ENCODE assay signal across 22 cellular contexts in the genomic region with DNA sequence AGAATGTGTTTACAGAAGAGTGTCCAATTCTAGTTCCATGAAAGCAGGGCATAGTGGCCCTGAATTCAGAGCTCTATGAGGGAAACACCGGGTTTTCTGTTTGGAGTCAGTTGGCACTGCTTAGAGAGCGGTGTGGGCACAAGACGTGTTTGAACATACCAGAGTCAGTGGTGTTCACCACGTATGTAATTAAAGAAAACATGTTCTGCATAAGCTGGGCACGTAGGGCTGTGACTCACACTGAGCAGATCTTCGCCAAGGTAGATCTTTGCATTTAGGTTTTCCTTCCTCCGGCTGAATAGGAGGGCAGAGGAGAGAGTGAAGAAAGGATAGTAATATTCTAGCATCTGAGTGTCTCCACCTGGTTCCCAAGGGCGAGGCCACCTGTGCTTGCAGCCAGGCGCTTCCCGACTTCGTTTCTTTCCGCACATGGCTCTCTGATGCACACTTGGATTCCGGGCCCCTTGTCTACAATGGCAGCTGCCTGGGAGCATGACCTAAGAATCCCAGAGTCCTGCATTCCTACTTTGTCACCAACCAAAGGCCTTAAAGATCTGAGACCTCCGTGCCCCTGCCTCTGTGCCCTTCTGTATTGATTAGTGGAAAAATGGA.
DNase-seq lines count a peak whose midpoint lies in the region; ATAC-seq and TF ChIP-seq lines count a peak whose summit lies in the region.
"Had no signal": no experiment of that assay in that cellular context is flagged by ENCODE, and none has a peak within 500 bp of the region (broad histone marks: within the 10 kb centered on the region; RNA-seq: fewer than 3 reads in every experiment).

No MANE protein-coding gene starts in this region.

- BruUV-seq in mammary epithelial cell (replicated peaks; lab: Mats Ljungman, UMichigan) = no TSS peak

- peak overlapping the region; percentile 38 for H3K4me2 ChIP-seq in mammary epithelial cell (ENCODE audit: insufficient read depth, low read depth, low read length)
- H3K4me2 ChIP-seq: BLaER1 treated with 17β-estradiol and CSF1 and Interleukin-3, amounts not matched to agents 10 nM and 100 nM had no signal

- H3K4me1 ChIP-seq in mammary epithelial cell (ENCODE audit: insufficient read depth, low read length) (peaks cover 11% of the 10 kb centered on the region), foreskin keratinocyte (peaks cover 5% of the 10 kb centered on the region), spleen (no peaks in the 10 kb centered on the region)
- H3K4me1 ChIP-seq: BLaER1 treated with 17β-estradiol and CSF1 and Interleukin-3, amounts not matched to agents 10 nM and 100 nM had no signal

- in situ Hi-C loops in mammary epithelial cell (cut with MboI; ENCODE audit: low sequenced_read_pairs in 2 of 2) = no loop called here

- dilution Hi-C loops in mammary epithelial cell (cut with HindIII; ENCODE audit: low sequenced_read_pairs) = no loop called here

- peaks cover 17% of the 10 kb centered on the region for H3K9me3 ChIP-seq in mammary epithelial cell (replicated peaks; ENCODE audit: insufficient read depth, low read length)
- peaks cover 0 to 16% (median 0%) of the 10 kb centered on the region in 8 donors for H3K9me3 ChIP-seq in spleen

- TF ChIP-seq POLR2A in spleen (IDR thresholded peaks at IDR 0.05) = no peak

- no peaks in the 10 kb centered on the region for H3K27me3 ChIP-seq in mammary epithelial cell (ENCODE audit: insufficient read depth, low read length)
- peaks cover 8% of the 10 kb centered on the region for H3K27me3 ChIP-seq in foreskin keratinocyte
- H3K27me3 ChIP-seq in spleen (replicated peaks in 1 of 7) = peaks cover 0 to 55% (median 0%) of the 10 kb centered on the region in 7 donors

- ATAC-seq in foreskin keratinocyte (peak; percentile 95), HG03457 (IDR thresholded peaks at IDR 0.05; ENCODE audit: unreplicated experiment) (no peak)
- ATAC-seq: HCT116 had no signal

- no peaks in the 10 kb centered on the region for H4K20me1 ChIP-seq in mammary epithelial cell (ENCODE audit: insufficient read depth, low read length)
- H4K20me1 ChIP-seq: BLaER1 treated with 17β-estradiol and CSF1 and Interleukin-3, amounts not matched to agents 10 nM and 100 nM had no signal

- H3K27ac ChIP-seq in mammary epithelial cell (ENCODE audit: insufficient read depth, low read depth, low read length) = no peak overlapping the region
- no peak overlapping the region for H3K27ac ChIP-seq in foreskin keratinocyte
- no peak overlapping the region for H3K27ac ChIP-seq in spleen
- H3K27ac ChIP-seq: BLaER1 treated with 17β-estradiol and CSF1 and Interleukin-3, amounts not matched to agents 10 nM and 100 nM had no signal

- peak overlapping the region; percentile 39 for H2AFZ ChIP-seq in mammary epithelial cell (ENCODE audit: low read depth, low read length)

- DNase-seq in activated CD8-positive, alpha-beta memory T cell treated with anti-CD3 and anti-CD28 coated beads for 24 hours = peak; percentile 28
- DNase-seq in activated CD8-positive, alpha-beta memory T cell treated with anti-CD3 and anti-CD28 coated beads, Interleukin-2, amount 50 U/mL, for 4 hours = no peak
- DNase-seq in mammary epithelial cell (peak; percentile 79), foreskin keratinocyte (peak; percentile 66 to 81), spleen (peak; percentile 37), COLO668 (lab: John Stamatoyannopoulos, UW; ENCODE audit: unreplicated experiment) (no peak), EL (no peak)
- DNase-seq: 8988T; CD4-positive, alpha-beta memory T cell; DMS153; GDM1; Karpas-422; NCI-H1417; NCI-H1694 treated with DMSO at 0.1 percent for 48 hours; NCI-H2081 treated with DMSO at 0.1 percent for 48 hours; NCI-H446 treated with DMSO at 0.1 percent for 48 hours; NCI-H526 treated with DMSO at 0.1 percent for 48 hours; OCI-M1; SHP77 had no signal

- no peaks in the 10 kb centered on the region for H3K36me3 ChIP-seq in mammary epithelial cell (ENCODE audit: insufficient read depth, low read length)
- no peaks in the 10 kb centered on the region for H3K36me3 ChIP-seq in spleen
- H3K36me3 ChIP-seq: BLaER1 treated with 17β-estradiol and CSF1 and Interleukin-3, amounts not matched to agents 10 nM and 100 nM had no signal

- 38% methylated on average over 14 of the region's 14 CpGs for WGBS in mammary epithelial cell (ENCODE audit: low coverage, missing lambda C conversion rate)
- 87 to 93% (median 89%) methylated on average over 14 of the region's 14 CpGs for WGBS in spleen, 5 donors

- no peak overlapping the region for H3K4me3 ChIP-seq in mammary epithelial cell (replicated peaks in 1 of 3; ENCODE audit: insufficient read depth in 1 of 3, low read depth in 2 of 3, low read length in 3 of 3)
- H3K4me3 ChIP-seq in spleen = no peak overlapping the region
- H3K4me3 ChIP-seq: BLaER1 treated with 17β-estradiol and CSF1 and Interleukin-3, amounts not matched to agents 10 nM and 100 nM had no signal

- H3K79me2 ChIP-seq in mammary epithelial cell (ENCODE audit: insufficient read depth, low read length) = no peaks in the 10 kb centered on the region

- intact Hi-C loops in mammary epithelial cell (cut with micrococcal nuclease) = no loop called here
- intact Hi-C loops in spleen (cut with DNase I; ENCODE audit: low total_unique reads) = no loop called here

- CTCF ChIA-PET in mammary epithelial cell (lab: Charles Lee; ENCODE audit: low non-redundant PET) = no interaction called here

- TF ChIP-seq CTCF in mammary epithelial cell (conservative IDR thresholded peaks at IDR 0.05 in 1 of 2, IDR thresholded peaks at IDR 0.05 in 1 of 2; ENCODE audit: extremely low read depth in 1 of 2, insufficient read depth in 1 of 2, low read depth in 1 of 2, low read length in 2 of 2) (no peak), foreskin keratinocyte (conservative IDR thresholded peaks at IDR 0.05) (no peak), spleen (IDR thresholded peaks at IDR 0.05 in 8 of 11, conservative IDR thresholded peaks at IDR 0.05 in 3 of 11) (no peak)

- no peak overlapping the region for H3K9ac ChIP-seq in mammary epithelial cell (ENCODE audit: insufficient read depth, low read length)
- H3K9ac ChIP-seq: BLaER1 treated with 17β-estradiol and CSF1 and Interleukin-3, amounts not matched to agents 10 nM and 100 nM had no signal

Comparison
In these comparisons a context has a peak if more than half of its experiments do, and no peak if none do; other contexts are left out.
1. DNase-seq: peak in activated CD8-positive, alpha-beta memory T cell treated with anti-CD3 and anti-CD28 coated beads for 24 hours (single experiment), mammary epithelial cell (single experiment), foreskin keratinocyte (2 of 2) and spleen (single experiment); none in activated CD8-positive, alpha-beta memory T cell treated with anti-CD3 and anti-CD28 coated beads, Interleukin-2, amount 50 U/mL, for 4 hours (single experiment), COLO668 (single experiment) and EL (single experiment).